ENCODE assay signal across 9 cellular contexts in genomic region chr10:1057106-1057657, GRCh38. TPM values are rescaled to one million over a fixed set of nuclear protein-coding genes. Genes with fewer than 3 reads are reported as not detected.
DNase-seq lines count a peak whose midpoint lies in the region; ATAC-seq, FAIRE-seq and TF ChIP-seq lines count a peak whose summit lies in the region.
"Had no signal": no experiment of that assay in that cellular context is flagged by ENCODE, and none has a peak within 500 bp of the region (broad histone marks: within the 10 kb centered on the region; RNA-seq: fewer than 3 reads in every experiment).

No MANE protein-coding gene starts in this region.

- peaks cover 79% of the 10 kb centered on the region for H3K4me1 Mint-ChIP-seq in activated naive CD4-positive, alpha-beta T cell treated with anti-CD3 and anti-CD28 coated beads for 36 hours (ENCODE audit: low read depth)

- H3K27ac ChIP-seq in right lobe of liver (peak overlapping the region in 2 of 3 donors; percentile 97 to 99), transverse colon (peak overlapping the region; percentile 95 to 99 (median 98))

- peaks cover 0 to 34% (median 10%) of the 10 kb centered on the region in 4 donors for H3K4me1 ChIP-seq in right lobe of liver
- peaks cover 18 to 33% (median 24%) of the 10 kb centered on the region in 4 donors for H3K4me1 ChIP-seq in transverse colon

- intact Hi-C loops in activated naive CD4-positive, alpha-beta T cell treated with anti-CD3 and anti-CD28 coated beads for 36 hours (cut with micrococcal nuclease), result loop anchor here (2.0 to 5.0 kb wide), 2 partner anchors 68 to 920 kb away; partner anchors contain the start of genes GTPBP4 and ZMYND11
- intact Hi-C loops in right lobe of liver (cut with DNase I) (no loop called here), transverse colon (cut with DNase I; ENCODE audit: low total_unique reads) (no loop called here)

- no peak for FAIRE-seq in bronchial epithelial cell (lab: Jason Lieb, UNC)

- H3K9me3 Mint-ChIP-seq in activated naive CD4-positive, alpha-beta T cell treated with anti-CD3 and anti-CD28 coated beads for 36 hours, result no peaks in the 10 kb centered on the region

- H3K36me3 Mint-ChIP-seq in activated naive CD4-positive, alpha-beta T cell treated with anti-CD3 and anti-CD28 coated beads for 36 hours (ENCODE audit: low read depth), result peaks cover 19% of the 10 kb centered on the region

- H3K27me3 Mint-ChIP-seq in activated naive CD4-positive, alpha-beta T cell treated with anti-CD3 and anti-CD28 coated beads for 36 hours (ENCODE audit: low read depth), result no peaks in the 10 kb centered on the region

- peak overlapping the region; percentile 90 for H3K27ac Mint-ChIP-seq in activated naive CD4-positive, alpha-beta T cell treated with anti-CD3 and anti-CD28 coated beads for 36 hours

- H3K4me3 ChIP-seq in bronchial epithelial cell (ENCODE audit: low read depth, low read length), result peak overlapping the region; percentile 99
- H3K4me3 ChIP-seq in right lobe of liver, result peak overlapping the region; percentile 62 to 96 (median 84)
- H3K4me3 ChIP-seq in transverse colon, result peak overlapping the region; percentile 62 to 97 (median 78)

- DNase-seq in activated naive CD4-positive, alpha-beta T cell treated with anti-CD3 and anti-CD28 coated beads for 36 hours, result peak; percentile 18
- DNase-seq in activated naive CD4-positive, alpha-beta T cell treated with anti-CD3 and anti-CD28 coated beads, Interleukin-2, amount 50 U/mL, for 16 hours, result no peak
- peak; percentile 72 for DNase-seq in MV-4-11 (lab: John Stamatoyannopoulos, UW)
- peak; percentile 36 for DNase-seq in bronchial epithelial cell (ENCODE audit: low read depth)
- no peak for DNase-seq in right lobe of liver
- DNase-seq in transverse colon, result no peak
- DNase-seq in NCI-H2107 treated with DMSO at 0.1 percent for 48 hours (lab: John Stamatoyannopoulos, UW; ENCODE audit: unreplicated experiment), result no peak

- no peak for TF ChIP-seq EP300 in transverse colon (IDR thresholded peaks at IDR 0.05; ENCODE audit: low read depth)

- H3K4me3 Mint-ChIP-seq in activated naive CD4-positive, alpha-beta T cell treated with anti-CD3 and anti-CD28 coated beads for 36 hours, result peak overlapping the region; percentile 99

- H3K27me3 ChIP-seq in bronchial epithelial cell (ENCODE audit: control insufficient read depth, insufficient read depth, low read length) (no peaks in the 10 kb centered on the region), right lobe of liver (no peaks in the 10 kb centered on the region), transverse colon (no peaks in the 10 kb centered on the region)

- H3K9me3 ChIP-seq in right lobe of liver (no peaks in the 10 kb centered on the region), transverse colon (no peaks in the 10 kb centered on the region)

- no peak for TF ChIP-seq CTCF in bronchial epithelial cell (IDR thresholded peaks at IDR 0.05; ENCODE audit: insufficient read depth, low read length, severe bottlenecking)
- no peak for TF ChIP-seq CTCF in right lobe of liver (IDR thresholded peaks at IDR 0.05)
- no peak for TF ChIP-seq CTCF in transverse colon (IDR thresholded peaks at IDR 0.05)

- CTCF ChIA-PET in activated naive CD4-positive, alpha-beta T cell treated with anti-CD3 and anti-CD28 coated beads for 36 hours (lab: Charles Lee), result no interaction called here

- in situ Hi-C loops in transverse colon (cut with MboI; ENCODE audit: low pct_ligation_motif_present in 1 of 4, low pct_unique_long_range_greater_than_20kb in 1 of 4, low sequenced_read_pairs in 3 of 4), result no loop called here

- TF ChIP-seq POLR2A in right lobe of liver (IDR thresholded peaks at IDR 0.05), result no peak
- no peak for TF ChIP-seq POLR2A in transverse colon (IDR thresholded peaks at IDR 0.05)

- peak; percentile 12 to 24 (median 18) for ATAC-seq in right lobe of liver
- no peak for ATAC-seq in GM18907 (IDR thresholded peaks at IDR 0.05; ENCODE audit: unreplicated experiment)

- WGBS in right lobe of liver (ENCODE audit: insufficient coverage, low coverage, low lambda C conversion rate, missing lambda C conversion rate), result 4% methylated on average over 21 of the region's 26 CpGs
- WGBS in transverse colon (ENCODE audit: low coverage in 1 of 2), 2 donors, result 0 to 1% methylated on average over 8 to 26 of the region's 26 CpGs

- H3K36me3 ChIP-seq in bronchial epithelial cell (ENCODE audit: control insufficient read depth, insufficient read depth, low read length) (peaks cover 2% of the 10 kb centered on the region), right lobe of liver (peaks cover 0 to 8% (median 0%) of the 10 kb centered on the region in 4 donors), transverse colon (no peaks in the 10 kb centered on the region)

RNA-seq across cellular contexts. Expression of gene WDR37, which starts 1.0 kb away (rescaled TPM):
- 10 to 100 TPM; 14.0 to 16.0 TPM for total RNA-seq in activated naive CD4-positive, alpha-beta T cell treated with anti-CD3 and anti-CD28 coated beads for 36 hours
- total RNA-seq in bronchial epithelial cell (11.1 and 11.3 TPM in 2 replicates), right lobe of liver (1 to 10 TPM; 5.8 to 9.7 (median 8.3) TPM), transverse colon (10 to 100 TPM; 14.5 to 22.1 (median 19.7) TPM)

RNA-seq across cellular contexts. Expression of gene IDI1, which starts 8.3 kb away (rescaled TPM):
- total RNA-seq in activated naive CD4-positive, alpha-beta T cell treated with anti-CD3 and anti-CD28 coated beads for 36 hours, result 10 to 100 TPM; 68.2 to 68.5 TPM
- 54.5 and 55.8 TPM in 2 replicates for total RNA-seq in bronchial epithelial cell
- 10 to 100 TPM; 14.7 to 79.7 (median 28.4) TPM for total RNA-seq in right lobe of liver
- total RNA-seq in transverse colon, result 10 to 100 TPM; 31.1 to 81.5 (median 57.1) TPM

RNA-seq across cellular contexts. Expression of gene IDI2, which starts 31.5 kb away (rescaled TPM):
- not detected for total RNA-seq in activated naive CD4-positive, alpha-beta T cell treated with anti-CD3 and anti-CD28 coated beads for 36 hours
- total RNA-seq in bronchial epithelial cell (not detected in 2 replicates), right lobe of liver (not detected), transverse colon (not detected)
- total RNA-seq: pulmonary artery endothelial cell had no signal

Comparison
In these comparisons a context has a peak if more than half of its experiments do, and no peak if none do; other contexts are left out.
1. DNase-seq: peak in activated naive CD4-positive, alpha-beta T cell treated with anti-CD3 and anti-CD28 coated beads for 36 hours (single experiment), MV-4-11 (single experiment) and bronchial epithelial cell (single experiment); none in activated naive CD4-positive, alpha-beta T cell treated with anti-CD3 and anti-CD28 coated beads, Interleukin-2, amount 50 U/mL, for 16 hours (single experiment), right lobe of liver (0 of 3), transverse colon (single experiment) and NCI-H2107 treated with DMSO at 0.1 percent for 48 hours (single experiment).
2. Peak in every context shown above with its lines, with median percentiles within 50 percentile points of each other: H3K4me3 ChIP-seq.